In the genomic region with DNA sequence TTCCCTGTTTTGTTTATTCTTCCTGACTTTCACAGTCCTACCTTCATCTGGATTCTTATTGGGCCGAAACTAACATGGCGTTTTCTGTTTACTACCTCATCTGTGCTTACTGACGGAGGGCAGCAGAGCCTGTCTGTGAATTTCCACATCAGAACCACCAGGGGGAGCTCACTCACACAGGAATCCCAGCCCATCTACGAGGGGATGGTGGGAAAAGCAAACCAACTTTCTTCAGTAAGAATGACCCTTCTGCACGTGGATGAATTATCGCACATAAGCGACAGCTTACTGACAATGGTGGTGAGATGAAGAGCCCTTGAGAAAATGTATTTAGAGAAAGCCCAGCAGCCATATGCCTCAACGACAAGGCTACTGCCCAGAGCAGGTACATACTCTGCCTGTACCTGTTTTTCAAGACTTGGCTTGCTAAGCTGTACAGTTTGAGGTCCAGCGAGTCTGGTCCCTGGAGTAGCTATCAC, we compare ENCODE assay signal across 8 cellular contexts. TPM values are rescaled to one million over a fixed set of nuclear protein-coding genes. Genes with fewer than 3 reads are reported as not detected.
DNase-seq lines count a peak whose midpoint lies in the region; ATAC-seq, FAIRE-seq and TF ChIP-seq lines count a peak whose summit lies in the region.

No MANE protein-coding gene starts in this region.

- no peak overlapping the region for H3K4me3 Mint-ChIP-seq in activated B cell treated with CpG ODN at 0.5 μM for 24 hours

- peak; percentile 97 for FAIRE-seq in G401.6 (lab: Jason Lieb, UNC)

- ATAC-seq in HG02981 (IDR thresholded peaks at IDR 0.05; ENCODE audit: unreplicated experiment) (peak; percentile 72), activated B cell treated with CpG ODN at 0.5 μM for 24 hours (ENCODE audit: low read depth) (peak; percentile 99), GM19397 (IDR thresholded peaks at IDR 0.05; ENCODE audit: unreplicated experiment) (no peak)

- POLR2A ChIA-PET in activated B cell treated with CpG ODN at 0.5 μM for 24 hours (lab: Charles Lee): interaction anchor here (0.7 to 3.6 kb wide), 8 partner anchors 17 to 51 kb away, joined by 3 to 19 read pairs (median 7); partner anchors contain the start of gene PEX16

- CTCF ChIA-PET in activated B cell treated with CpG ODN at 0.5 μM for 24 hours (lab: Charles Lee): interaction anchor here (1.0 to 2.9 kb wide), 26 partner anchors 13 to 404 kb away, joined by 3 to 23 read pairs (median 6); partner anchors contain the start of genes CRY2 and PEX16

- H3K4me1 Mint-ChIP-seq in activated B cell treated with CpG ODN at 0.5 μM for 24 hours: no peaks in the 10 kb centered on the region

- no peaks in the 10 kb centered on the region for H3K9me3 Mint-ChIP-seq in activated B cell treated with CpG ODN at 0.5 μM for 24 hours

- TF ChIP-seq CTCF in activated B cell treated with CpG ODN at 0.5 μM for 24 hours (IDR thresholded peaks at IDR 0.05): peak; percentile 23
- TF ChIP-seq CTCF in cardiac fibroblast (IDR thresholded peaks at IDR 0.05; ENCODE audit: low read depth, low read length): peak; percentile 90

- no peak overlapping the region for H3K27ac Mint-ChIP-seq in activated B cell treated with CpG ODN at 0.5 μM for 24 hours

- H3K27me3 Mint-ChIP-seq in activated B cell treated with CpG ODN at 0.5 μM for 24 hours: no peaks in the 10 kb centered on the region

- intact Hi-C loops in activated B cell treated with CpG ODN at 0.5 μM for 24 hours (cut with micrococcal nuclease): loop anchor here (1.0 to 5.0 kb wide), 5 partner anchors 34 to 350 kb away; partner anchors contain the start of genes LARGE2 and MAPK8IP1

- no peak overlapping the region for H3K4me3 ChIP-seq in cardiac fibroblast (replicated peaks in 1 of 2; ENCODE audit: low read depth in 2 of 2, low read length in 2 of 2)

- DNase-seq in NCI-H2227 treated with DMSO at 0.1 percent for 48 hours (lab: John Stamatoyannopoulos, UW): peak; percentile 78
- DNase-seq in activated B cell treated with CpG ODN at 0.5 μM for 24 hours: peak; percentile 24
- DNase-seq in cardiac fibroblast (ENCODE audit: low read depth in 2 of 2): peak; percentile 86 to 89
- peak; percentile 86 for DNase-seq in islet precursor cell
- peak; percentile 56 for DNase-seq in stimulated activated CD4-positive, alpha-beta T cell treated with anti-CD3 and anti-CD28 coated beads, Interleukin-1b, Interleukin-23, amount 100 ng/mL, for 48 hours

- peaks cover 49% of the 10 kb centered on the region for H3K36me3 Mint-ChIP-seq in activated B cell treated with CpG ODN at 0.5 μM for 24 hours (ENCODE audit: low read depth)

RNA-seq across cellular contexts. Expression of gene LARGE2, which starts 42.5 kb away (rescaled TPM):
- 47.4 and 59.7 TPM in 2 replicates for total RNA-seq in activated B cell treated with CpG ODN at 0.5 μM for 24 hours

RNA-seq across cellular contexts. Expression of gene PEX16, which starts 47.3 kb away (rescaled TPM):
- 72.0 and 77.7 TPM in 2 replicates for total RNA-seq in activated B cell treated with CpG ODN at 0.5 μM for 24 hours

RNA-seq across cellular contexts. Expression of gene FREY1, which starts 57.9 kb away (rescaled TPM):
- total RNA-seq in activated B cell treated with CpG ODN at 0.5 μM for 24 hours: 3.9 and 4.6 TPM in 2 replicates

Comparison
In these comparisons a context has a peak if more than half of its experiments do, and no peak if none do; other contexts are left out.
1. DNase-seq: peak in every context shown above with its lines; median percentile 88 in cardiac fibroblast; 86 in islet precursor cell; 78 in NCI-H2227 treated with DMSO at 0.1 percent for 48 hours; 56 in stimulated activated CD4-positive, alpha-beta T cell treated with anti-CD3 and anti-CD28 coated beads, Interleukin-1b, Interleukin-23, amount 100 ng/mL, for 48 hours; 24 in activated B cell treated with CpG ODN at 0.5 μM for 24 hours.